Comparison of ENCODE assay signal across 16 cellular contexts in genomic region chr4:56250801-56251200, GRCh38.
DNase-seq lines count a peak whose midpoint lies in the region; ATAC-seq and TF ChIP-seq lines count a peak whose summit lies in the region.
"Had no signal": no experiment of that assay in that cellular context is flagged by ENCODE, and none has a peak within 500 bp of the region (broad histone marks: within the 10 kb centered on the region; RNA-seq: fewer than 3 reads in every experiment).

No MANE protein-coding gene starts in this region.

- H3K27ac Mint-ChIP-seq in mesothelial cell of epicardium = peak overlapping the region; percentile 77
- H3K27ac Mint-ChIP-seq in progenitor cell of endocrine pancreas = peak overlapping the region; percentile 17
- H3K27ac Mint-ChIP-seq: B cell; CD4-positive, CD25-positive, alpha-beta regulatory T cell; CD8-positive, alpha-beta T cell; HFFc6 had no signal

- H3K4me3 ChIP-seq in fibroblast of pulmonary artery (replicated peaks; ENCODE audit: low read depth, low read length) = no peak overlapping the region
- H3K4me3 ChIP-seq: BLaER1, HAP-1 had no signal

- DNase-seq in fibroblast of pulmonary artery (ENCODE audit: low read depth) (peak; percentile 18), mesothelial cell of epicardium (ENCODE audit: low spot score in 2 of 2, unreplicated experiment in 2 of 2) (no peak), progenitor cell of endocrine pancreas (ENCODE audit: low spot score, unreplicated experiment) (no peak), AG20443 (ENCODE audit: low spot score) (no peak), posterior vena cava (ENCODE audit: low spot score) (no peak)
- DNase-seq: Caco-2; CD4-positive, CD25-positive, alpha-beta regulatory T cell; CD8-positive, alpha-beta T cell; DMS153; DND-41; GOT3; HFFc6 had no signal

- no peak overlapping the region for H3K4me3 Mint-ChIP-seq in mesothelial cell of epicardium
- no peak overlapping the region for H3K4me3 Mint-ChIP-seq in progenitor cell of endocrine pancreas (ENCODE audit: low read depth)
- H3K4me3 Mint-ChIP-seq: B cell; CD4-positive, CD25-positive, alpha-beta regulatory T cell; CD8-positive, alpha-beta T cell; HFFc6 had no signal

- no peaks in the 10 kb centered on the region for H3K36me3 Mint-ChIP-seq in mesothelial cell of epicardium
- peaks cover 8% of the 10 kb centered on the region for H3K36me3 Mint-ChIP-seq in progenitor cell of endocrine pancreas (ENCODE audit: insufficient read depth)
- H3K36me3 Mint-ChIP-seq: CD4-positive, CD25-positive, alpha-beta regulatory T cell; CD8-positive, alpha-beta T cell had no signal

- H3K9me3 Mint-ChIP-seq in mesothelial cell of epicardium = no peaks in the 10 kb centered on the region
- no peaks in the 10 kb centered on the region for H3K9me3 Mint-ChIP-seq in progenitor cell of endocrine pancreas (ENCODE audit: low read depth)
- H3K9me3 Mint-ChIP-seq: CD8-positive, alpha-beta T cell; HFFc6 had no signal

- intact Hi-C loops in posterior vena cava (cut with DNase I) = no loop called here

- no peak for ATAC-seq in HG02840 (IDR thresholded peaks at IDR 0.05; ENCODE audit: low FRiP score, unreplicated experiment)
- ATAC-seq: CD8-positive, alpha-beta T cell had no signal

- H3K4me1 Mint-ChIP-seq in mesothelial cell of epicardium = peaks cover 19% of the 10 kb centered on the region
- peaks cover 20% of the 10 kb centered on the region for H3K4me1 Mint-ChIP-seq in progenitor cell of endocrine pancreas (ENCODE audit: low read depth)
- H3K4me1 Mint-ChIP-seq: B cell; CD4-positive, CD25-positive, alpha-beta regulatory T cell had no signal

- H3K27me3 Mint-ChIP-seq in mesothelial cell of epicardium (ENCODE audit: low read depth) (no peaks in the 10 kb centered on the region), progenitor cell of endocrine pancreas (no peaks in the 10 kb centered on the region)

- TF ChIP-seq CTCF in fibroblast of pulmonary artery (IDR thresholded peaks at IDR 0.05; ENCODE audit: low read length, missing control alignments) (no peak), mesothelial cell of epicardium (IDR thresholded peaks at IDR 0.05; ENCODE audit: unreplicated experiment) (no peak), progenitor cell of endocrine pancreas (IDR thresholded peaks at IDR 0.05; ENCODE audit: unreplicated experiment) (no peak)
